ENCODE assay signal across 8 cellular contexts in the genomic region with DNA sequence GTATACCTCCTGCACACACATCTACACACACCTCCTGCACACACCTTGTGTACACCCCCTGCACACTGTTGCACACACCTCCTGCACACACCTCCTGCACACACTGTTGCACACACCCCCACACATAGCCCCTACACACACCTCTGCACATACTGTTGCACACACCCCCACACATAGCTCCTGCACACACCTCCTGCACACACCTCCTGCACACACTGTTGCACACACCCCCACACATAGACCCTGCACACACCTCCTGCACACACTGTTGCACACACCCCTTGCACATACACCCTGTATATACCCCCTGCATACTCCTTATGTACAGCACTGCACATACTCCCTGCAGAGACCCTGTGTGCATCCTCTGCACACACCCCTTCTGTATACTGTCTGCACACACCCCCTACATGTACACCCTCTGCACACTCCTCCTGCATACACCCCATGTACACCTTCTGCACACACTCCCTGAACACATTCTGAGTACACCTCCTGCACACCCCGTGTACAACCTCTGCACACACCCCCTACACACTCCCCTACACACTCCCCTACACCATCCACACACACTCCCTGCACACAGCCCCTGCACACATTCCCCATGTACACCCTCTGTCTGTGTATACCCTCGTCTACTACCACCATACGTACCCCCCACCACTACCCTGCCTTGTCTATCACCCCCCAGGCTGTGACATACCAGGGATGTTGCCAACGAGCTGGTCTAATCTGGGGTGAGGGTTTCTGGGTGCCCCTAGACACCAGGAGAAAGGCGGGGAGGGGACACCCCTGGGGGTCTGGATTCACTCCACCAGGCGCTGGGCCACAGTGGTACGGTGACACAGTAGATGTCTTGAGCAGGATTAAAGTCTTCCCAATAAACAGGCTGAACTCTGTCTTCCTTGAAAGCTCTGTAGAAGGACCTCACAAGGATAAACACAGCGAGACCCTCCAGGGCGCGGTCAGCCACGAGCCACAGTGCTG. TPM values are rescaled to one million over a fixed set of nuclear protein-coding genes. Genes with fewer than 3 reads are reported as not detected.
DNase-seq lines count a peak whose midpoint lies in the region; TF ChIP-seq lines count a peak whose summit lies in the region.

No MANE protein-coding gene starts in this region.

- DNase-seq in BE2C, result no peak
- peak; percentile 26 for DNase-seq in KBM-7
- DNase-seq in nephron progenitor cell, result no peak
- DNase-seq in DMS153 treated with DMSO at 0.1 percent for 48 hours (lab: John Stamatoyannopoulos, UW; ENCODE audit: unreplicated experiment), result no peak
- no peak for DNase-seq in GM19240 (ENCODE audit: insufficient read length, low spot score)
- DNase-seq in stimulated activated CD4-positive, alpha-beta T cell treated with anti-CD3 and anti-CD28 coated beads, Interleukin-4, amount 100 ng/mL, for 4 hours, result no peak
- DNase-seq in SW 1271 (lab: John Stamatoyannopoulos, UW), result no peak

- 0 out of 2 replicates have a peak, but pooled peaks cover 3% of the 10 kb centered on the region for H3K9me3 ChIP-seq in BE2C

- intact Hi-C loops in dendritic cell treated with granulocyte-macrophage colony-stimulating factor and Interleukin-4, amounts not matched to agents 40 ng/mL and 50 ng/mL, for 4 days (cut with micrococcal nuclease), result loop anchor here (5.0 kb wide), 1 partner anchor 164 kb away; no protein-coding TSS in a partner anchor

- H3K4me3 Mint-ChIP-seq in dendritic cell treated with granulocyte-macrophage colony-stimulating factor and Interleukin-4, amounts not matched to agents 40 ng/mL and 50 ng/mL, for 4 days, result peak overlapping the region; percentile 84
- peak overlapping the region; percentile 82 for H3K4me3 Mint-ChIP-seq in nephron progenitor cell

- peaks cover 56% of the 10 kb centered on the region for H3K27me3 Mint-ChIP-seq in dendritic cell treated with granulocyte-macrophage colony-stimulating factor and Interleukin-4, amounts not matched to agents 40 ng/mL and 50 ng/mL, for 4 days
- H3K27me3 Mint-ChIP-seq in nephron progenitor cell (ENCODE audit: low read depth, poor library complexity), result peaks cover 16% of the 10 kb centered on the region

- H3K9me3 Mint-ChIP-seq in dendritic cell treated with granulocyte-macrophage colony-stimulating factor and Interleukin-4, amounts not matched to agents 40 ng/mL and 50 ng/mL, for 4 days, result no peaks in the 10 kb centered on the region
- peaks cover 30% of the 10 kb centered on the region for H3K9me3 Mint-ChIP-seq in nephron progenitor cell

- TF ChIP-seq CTCF in BE2C (IDR thresholded peaks at IDR 0.05; ENCODE audit: low read depth, low read length) (no peak), nephron progenitor cell (IDR thresholded peaks at IDR 0.05) (no peak)

- no peaks in the 10 kb centered on the region; the same call in none of the 2 replicates for H3K36me3 ChIP-seq in BE2C

- no peaks in the 10 kb centered on the region; the same call in 1 of the 2 replicates for H3K4me1 ChIP-seq in BE2C

- no peak overlapping the region for H3K27ac Mint-ChIP-seq in dendritic cell treated with granulocyte-macrophage colony-stimulating factor and Interleukin-4, amounts not matched to agents 40 ng/mL and 50 ng/mL, for 4 days
- no peak overlapping the region for H3K27ac Mint-ChIP-seq in nephron progenitor cell

- no peaks in the 10 kb centered on the region for H3K27me3 ChIP-seq in BE2C

- no peaks in the 10 kb centered on the region for H3K36me3 Mint-ChIP-seq in dendritic cell treated with granulocyte-macrophage colony-stimulating factor and Interleukin-4, amounts not matched to agents 40 ng/mL and 50 ng/mL, for 4 days (ENCODE audit: low read depth)
- H3K36me3 Mint-ChIP-seq in nephron progenitor cell (ENCODE audit: low read depth), result peaks cover 29% of the 10 kb centered on the region

- H3K4me1 Mint-ChIP-seq in dendritic cell treated with granulocyte-macrophage colony-stimulating factor and Interleukin-4, amounts not matched to agents 40 ng/mL and 50 ng/mL, for 4 days (ENCODE audit: low read depth), result peaks cover 53% of the 10 kb centered on the region
- H3K4me1 Mint-ChIP-seq in nephron progenitor cell, result peaks cover 33% of the 10 kb centered on the region

- H3K4me3 ChIP-seq in BE2C (ENCODE audit: low read depth, low read length), result peak overlapping the region; percentile 80

- in situ Hi-C loops in KBM-7 (cut with MboI; ENCODE audit: low pct_unique_long_range_greater_than_20kb, low sequenced_read_pairs), result no loop called here

RNA-seq across cellular contexts. Expression of a gene that starts 1.1 kb away (rescaled TPM):
- 5.6 TPM for polyA plus RNA-seq in BE2C (2012; ENCODE audit: insufficient read depth, insufficient read length, low read depth)
